In the genomic region with DNA sequence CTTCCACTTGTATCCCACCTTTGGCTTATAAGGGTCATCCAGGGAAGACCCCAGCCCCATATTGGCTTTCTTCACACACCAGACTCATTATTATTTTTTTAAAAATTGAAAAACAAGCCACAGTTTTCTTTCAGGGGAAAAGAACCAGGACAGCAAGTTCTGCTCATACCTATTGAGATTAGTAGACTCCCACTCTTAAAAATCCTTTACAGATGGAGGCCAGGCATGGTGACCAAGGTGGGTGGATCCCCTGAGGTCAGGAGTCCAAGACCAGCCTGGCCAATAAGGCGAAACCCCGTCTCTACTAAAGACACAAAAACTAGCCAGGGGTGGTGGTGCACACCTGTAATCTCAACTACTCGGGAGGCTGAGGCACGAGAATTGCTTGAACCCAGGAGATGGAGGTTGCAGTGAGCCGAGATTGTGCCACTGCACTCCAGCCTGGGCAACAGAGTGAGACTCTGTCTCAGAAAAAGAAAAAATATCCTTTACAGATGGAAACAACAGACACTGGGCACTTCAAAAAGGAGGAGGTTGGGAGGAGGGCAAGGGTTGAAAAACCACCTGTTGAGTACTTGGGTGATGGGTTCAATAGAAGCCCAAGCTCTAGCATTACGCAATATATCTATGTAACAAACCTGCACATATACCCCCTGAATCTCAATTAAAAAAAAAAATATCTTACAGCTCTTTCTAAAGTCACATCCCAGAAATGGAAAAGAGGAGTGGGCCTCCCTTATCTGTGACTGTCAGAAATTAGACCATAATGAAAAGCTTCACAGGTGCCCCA, we compare ENCODE assay signal across 1 cellular context.
TF ChIP-seq lines count a peak whose summit lies in the region.

No MANE protein-coding gene starts in this region.

TF ChIP-seq in IMR-90, 13 proteins besides CTCF, POLR2A, EP300 and RAD21:
- TF ChIP-seq RFX5 (IDR thresholded peaks at IDR 0.05; ENCODE audit: low read depth, low read length), result no peak
- TF ChIP-seq SMC3 (IDR thresholded peaks at IDR 0.05; ENCODE audit: low read depth, low read length), result no peak
- TF ChIP-seq CHD1 (IDR thresholded peaks at IDR 0.05; ENCODE audit: low read depth, low read length), result no peak
- TF ChIP-seq CEBPB (IDR thresholded peaks at IDR 0.05; ENCODE audit: low read depth, low read length), result peak; percentile 92
- TF ChIP-seq RCOR1 (IDR thresholded peaks at IDR 0.05; ENCODE audit: insufficient replicate concordance, low read length), result no peak
